In genomic region chr2:128696421-128696820, GRCh38 we compare ENCODE assay signal across 22 cellular contexts.
DNase-seq lines count a peak whose midpoint lies in the region; ATAC-seq and TF ChIP-seq lines count a peak whose summit lies in the region.
"Had no signal": no experiment of that assay in that cellular context is flagged by ENCODE, and none has a peak within 500 bp of the region (broad histone marks: within the 10 kb centered on the region; RNA-seq: fewer than 3 reads in every experiment).

No MANE protein-coding gene starts in this region.

- H4K91ac ChIP-seq in mesenchymal stem cell (ENCODE audit: low read length), result peak overlapping the region; percentile 34

- H3K9me3 ChIP-seq in mesenchymal stem cell (ENCODE audit: control insufficient read depth, low read length) (no peaks in the 10 kb centered on the region), upper lobe of right lung (no peaks in the 10 kb centered on the region)
- H3K9me3 ChIP-seq: BE2C, SK-N-SH had no signal

- no peak overlapping the region for H2BK120ac ChIP-seq in mesenchymal stem cell (ENCODE audit: low read depth, low read length)

- H3K27me3 ChIP-seq in dorsolateral prefrontal cortex (no peaks in the 10 kb centered on the region), mesenchymal stem cell (ENCODE audit: control insufficient read depth in 1 of 2, insufficient read depth in 1 of 2, low read length in 2 of 2) (peaks cover 17 to 24% of the 10 kb centered on the region in 2 experiments), upper lobe of right lung (no peaks in the 10 kb centered on the region)
- H3K27me3 ChIP-seq: BE2C had no signal

- intact Hi-C loops in dorsolateral prefrontal cortex (cut with DNase I), result no loop called here
- intact Hi-C loops in upper lobe of right lung (cut with DNase I), result no loop called here

- TF ChIP-seq CTCF in dorsolateral prefrontal cortex (IDR thresholded peaks at IDR 0.05 in 54 of 56, conservative IDR thresholded peaks at IDR 0.05 in 2 of 56; ENCODE audit: low read depth in 1 of 56, partially characterized antibody in 56 of 56) (no peak), upper lobe of right lung (IDR thresholded peaks at IDR 0.05) (no peak)

- H2AFZ ChIP-seq in mesenchymal stem cell (ENCODE audit: low read depth, low read length), result no peak overlapping the region

- H3K14ac ChIP-seq in mesenchymal stem cell (ENCODE audit: low read length in 2 of 2), result peak overlapping the region in 1 of 2 experiments; percentile 83

- no peak overlapping the region for H2BK5ac ChIP-seq in mesenchymal stem cell (ENCODE audit: low read depth, low read length, poor library complexity, severe bottlenecking)

- H3K9ac ChIP-seq in mesenchymal stem cell (ENCODE audit: low read length), result no peak overlapping the region
- H3K9ac ChIP-seq: KMS-11, SK-N-SH had no signal

- H4K8ac ChIP-seq in mesenchymal stem cell (ENCODE audit: low read length), result no peak overlapping the region

- no peak overlapping the region for H3K18ac ChIP-seq in mesenchymal stem cell (ENCODE audit: low read depth in 1 of 2, low read length in 2 of 2)

- DNase-seq in DMS 273 (lab: John Stamatoyannopoulos, UW; ENCODE audit: unreplicated experiment) (peak; percentile 37), DMS 273 treated with DMSO at 0.1 percent for 48 hours (lab: John Stamatoyannopoulos, UW) (no peak), dorsolateral prefrontal cortex (no peak), mesenchymal stem cell (no peak), upper lobe of right lung (no peak), amygdala (lab: John Stamatoyannopoulos, UW) (no peak)
- DNase-seq: BE2C; CD8-positive, alpha-beta memory T cell; DMS153; NCI-H1105; NCI-H1436 treated with DMSO at 0.1 percent for 48 hours; NCI-H187 treated with DMSO at 0.1 percent for 48 hours; NCI-H446; NCI-H524 treated with DMSO at 0.1 percent for 48 hours; NCI-H774; PC-3; SK-N-SH had no signal

- H3K4ac ChIP-seq in mesenchymal stem cell (ENCODE audit: low read depth in 1 of 2, low read length in 2 of 2), result no peak overlapping the region

- H3K36me3 ChIP-seq in mesenchymal stem cell (ENCODE audit: control insufficient read depth in 1 of 2, insufficient read depth in 2 of 2, low read depth in 1 of 2, low read length in 2 of 2), result no peaks in the 10 kb centered on the region
- no peaks in the 10 kb centered on the region for H3K36me3 ChIP-seq in upper lobe of right lung
- H3K36me3 ChIP-seq: BE2C had no signal

- peak overlapping the region in 1 of 2 experiments; percentile 18 for H2BK12ac ChIP-seq in mesenchymal stem cell (ENCODE audit: low read length in 2 of 2)

- no peaks in the 10 kb centered on the region for H3K4me1 ChIP-seq in mesenchymal stem cell (ENCODE audit: control insufficient read depth, insufficient read depth, low read depth, low read length)
- no peaks in the 10 kb centered on the region for H3K4me1 ChIP-seq in upper lobe of right lung
- H3K4me1 ChIP-seq: BE2C had no signal

- 95% methylated on average over 6 of the region's 6 CpGs for WGBS in mesenchymal stem cell

- H2BK15ac ChIP-seq in mesenchymal stem cell (ENCODE audit: low read depth, poor library complexity, severe bottlenecking), result no peak overlapping the region

- no peak overlapping the region for H2AK5ac ChIP-seq in mesenchymal stem cell (ENCODE audit: low read length, severe bottlenecking)

- H3K4me2 ChIP-seq in mesenchymal stem cell (ENCODE audit: low read length, poor library complexity, severe bottlenecking), result no peak overlapping the region
- H3K4me2 ChIP-seq: KMS-11, SK-N-SH had no signal

- peak overlapping the region in 53 of 59 donors; percentile 1 to 93 (median 73) for H3K27ac ChIP-seq in dorsolateral prefrontal cortex
- no peak overlapping the region for H3K27ac ChIP-seq in mesenchymal stem cell (ENCODE audit: low read length, poor library complexity, severe bottlenecking)
- H3K27ac ChIP-seq in upper lobe of right lung, result no peak overlapping the region
- H3K27ac ChIP-seq: 22Rv1, KMS-11 had no signal

- H3K79me1 ChIP-seq in mesenchymal stem cell (replicated peaks; ENCODE audit: low read length, poor library complexity, severe bottlenecking), result no peaks in the 10 kb centered on the region

- H3K4me3 ChIP-seq in dorsolateral prefrontal cortex, result no peak overlapping the region
- no peak overlapping the region for H3K4me3 ChIP-seq in mesenchymal stem cell (ENCODE audit: insufficient read depth in 1 of 2, low read depth in 1 of 2, low read length in 2 of 2)
- no peak overlapping the region for H3K4me3 ChIP-seq in upper lobe of right lung

- H3K23ac ChIP-seq in mesenchymal stem cell (ENCODE audit: low read length in 2 of 2), result no peak overlapping the region

- ATAC-seq in upper lobe of right lung (peak; percentile 20), HG02588 (IDR thresholded peaks at IDR 0.05; ENCODE audit: unreplicated experiment) (no peak), GM21423 (IDR thresholded peaks at IDR 0.05; ENCODE audit: unreplicated experiment) (no peak)
- ATAC-seq: HCT116, PC-3 had no signal

Comparison
In these comparisons a context has a peak if more than half of its experiments do, and no peak if none do; other contexts are left out.
1. H3K27ac ChIP-seq: peak in dorsolateral prefrontal cortex (53 of 59); none in mesenchymal stem cell (single experiment) and upper lobe of right lung (single experiment).